ENCODE assay signal across 1 cellular context in the genomic region with DNA sequence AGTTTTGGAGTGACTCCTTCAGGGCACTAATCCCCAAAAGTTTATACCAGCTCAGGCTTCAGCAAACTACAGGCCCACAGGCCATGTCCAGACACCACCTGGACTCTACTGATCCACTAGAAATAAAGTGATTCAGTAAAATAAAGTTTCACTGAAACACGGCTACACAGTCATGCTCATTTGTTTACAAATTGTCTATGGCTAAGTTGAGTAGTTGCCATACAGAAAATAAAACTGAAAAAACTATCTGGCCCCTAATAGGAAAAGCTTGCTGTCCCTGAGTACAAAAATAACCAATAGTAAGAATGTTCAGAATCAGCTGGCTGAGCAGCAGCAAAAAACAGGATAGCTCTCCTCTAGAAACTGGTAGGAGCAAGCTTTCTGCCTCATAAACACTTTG.
TF ChIP-seq lines count a peak whose summit lies in the region.

No MANE protein-coding gene starts in this region.

TF ChIP-seq in IMR-90, 13 proteins besides CTCF, POLR2A, EP300 and RAD21:
- TF ChIP-seq, protein P1, sequence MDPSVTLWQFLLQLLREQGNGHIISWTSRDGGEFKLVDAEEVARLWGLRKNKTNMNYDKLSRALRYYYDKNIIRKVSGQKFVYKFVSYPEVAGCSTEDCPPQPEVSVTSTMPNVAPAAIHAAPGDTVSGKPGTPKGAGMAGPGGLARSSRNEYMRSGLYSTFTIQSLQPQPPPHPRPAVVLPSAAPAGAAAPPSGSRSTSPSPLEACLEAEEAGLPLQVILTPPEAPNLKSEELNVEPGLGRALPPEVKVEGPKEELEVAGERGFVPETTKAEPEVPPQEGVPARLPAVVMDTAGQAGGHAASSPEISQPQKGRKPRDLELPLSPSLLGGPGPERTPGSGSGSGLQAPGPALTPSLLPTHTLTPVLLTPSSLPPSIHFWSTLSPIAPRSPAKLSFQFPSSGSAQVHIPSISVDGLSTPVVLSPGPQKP (IDR thresholded peaks at IDR 0.05; ENCODE audit: borderline replicate concordance, low read depth, low read length) = no peak
- TF ChIP-seq CEBPB (IDR thresholded peaks at IDR 0.05; ENCODE audit: low read depth, low read length) (no peak), SMC3 (IDR thresholded peaks at IDR 0.05; ENCODE audit: low read depth, low read length) (no peak), MXI1 (IDR thresholded peaks at IDR 0.05; ENCODE audit: borderline replicate concordance, low read depth, low read length) (0 out of 2 replicates have a peak, but pooled peaks have one; percentile 20), MAFK (IDR thresholded peaks at IDR 0.05; ENCODE audit: low read depth, low read length) (no peak)
- TF ChIP-seq, protein P2, sequence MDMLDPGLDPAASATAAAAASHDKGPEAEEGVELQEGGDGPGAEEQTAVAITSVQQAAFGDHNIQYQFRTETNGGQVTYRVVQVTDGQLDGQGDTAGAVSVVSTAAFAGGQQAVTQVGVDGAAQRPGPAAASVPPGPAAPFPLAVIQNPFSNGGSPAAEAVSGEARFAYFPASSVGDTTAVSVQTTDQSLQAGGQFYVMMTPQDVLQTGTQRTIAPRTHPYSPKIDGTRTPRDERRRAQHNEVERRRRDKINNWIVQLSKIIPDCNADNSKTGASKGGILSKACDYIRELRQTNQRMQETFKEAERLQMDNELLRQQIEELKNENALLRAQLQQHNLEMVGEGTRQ (IDR thresholded peaks at IDR 0.05; ENCODE audit: low read depth, low read length) = no peak
